Comparison of ENCODE assay signal across 11 cellular contexts in genomic region chr15:47756872-47757271, GRCh38. TPM values are rescaled to one million over a fixed set of nuclear protein-coding genes. Genes with fewer than 3 reads are reported as not detected.
DNase-seq lines count a peak whose midpoint lies in the region; ATAC-seq, FAIRE-seq and TF ChIP-seq lines count a peak whose summit lies in the region.
"Had no signal": no experiment of that assay in that cellular context is flagged by ENCODE, and none has a peak within 500 bp of the region (broad histone marks: within the 10 kb centered on the region; RNA-seq: fewer than 3 reads in every experiment).

No MANE protein-coding gene starts in this region.

- H3K4me2 ChIP-seq in MM.1S (ENCODE audit: low read depth, low read length) (peak overlapping the region; percentile 14; the same call in 1 of the 2 replicates), H1 (ENCODE audit: insufficient read depth in 1 of 2, low read depth in 2 of 2, low read length in 2 of 2) (no peak overlapping the region), mesendoderm (ENCODE audit: low read length) (no peak overlapping the region)

- no peaks in the 10 kb centered on the region for H3K27me3 ChIP-seq in MM.1S (replicated peaks; ENCODE audit: insufficient read depth, low read length)
- no peaks in the 10 kb centered on the region for H3K27me3 ChIP-seq in H1 (replicated peaks in 1 of 4; ENCODE audit: control insufficient read depth in 3 of 4, extremely low read depth in 1 of 4, insufficient read depth in 3 of 4, low read length in 3 of 4)
- no peaks in the 10 kb centered on the region for H3K27me3 ChIP-seq in mesendoderm (ENCODE audit: insufficient read depth, low read length, poor library complexity)
- H3K27me3 ChIP-seq: pancreas had no signal

- H4K8ac ChIP-seq in H1 (ENCODE audit: extremely low read depth, insufficient read depth, low read length) (no peak overlapping the region), mesendoderm (ENCODE audit: low read depth, low read length) (no peak overlapping the region)

- no peaks in the 10 kb centered on the region for H3K27me3 Mint-ChIP-seq in stimulated activated naive CD8-positive, alpha-beta T cell treated with anti-CD3 and anti-CD28 coated beads, Interleukin-15, amount 100 ng/mL, for 72 hours
- H3K27me3 Mint-ChIP-seq: activated CD4-positive, alpha-beta T cell treated with anti-CD3 and anti-CD28 coated beads, Interleukin-2, amount 10 ng/mL, durations not matched to agents 7 days and 5 days had no signal

- no peak for TF ChIP-seq POLR2A in H1 (IDR thresholded peaks at IDR 0.05; ENCODE audit: control extremely low read depth in 1 of 2, low read depth in 2 of 2, low read length in 2 of 2)

- H3K23ac ChIP-seq in H1 (ENCODE audit: insufficient read length) (no peak overlapping the region), mesendoderm (ENCODE audit: low read length) (no peak overlapping the region)

- no peak overlapping the region for H2BK20ac ChIP-seq in H1 (ENCODE audit: low read length)

- no peaks in the 10 kb centered on the region for H3K9me2 ChIP-seq in MM.1S (replicated peaks; ENCODE audit: insufficient read depth, low read length)

- no peaks in the 10 kb centered on the region for H3K36me3 ChIP-seq in MM.1S (replicated peaks; ENCODE audit: insufficient read depth, low read length)
- H3K36me3 ChIP-seq in H1 (ENCODE audit: control insufficient read depth in 2 of 4, insufficient read depth in 4 of 4, low read length in 3 of 4): 0 out of 8 replicates have a peak, but pooled peaks cover 0 to 5% (median 0%) of the 10 kb centered on the region in 4 experiments
- H3K36me3 ChIP-seq in mesendoderm (ENCODE audit: control insufficient read depth, insufficient read depth, low read length): peaks cover 1% of the 10 kb centered on the region

- no peak overlapping the region for H3K18ac ChIP-seq in H1 (ENCODE audit: extremely low read depth, low read length)
- H3K18ac ChIP-seq in mesendoderm (ENCODE audit: low read length): no peak overlapping the region

- H4K5ac ChIP-seq in H1 (ENCODE audit: insufficient read length, low read depth, low read length) (no peak overlapping the region), mesendoderm (ENCODE audit: low read length) (no peak overlapping the region)

- no peak overlapping the region for H3K4me3 Mint-ChIP-seq in stimulated activated naive CD8-positive, alpha-beta T cell treated with anti-CD3 and anti-CD28 coated beads, Interleukin-15, amount 100 ng/mL, for 72 hours
- H3K4me3 Mint-ChIP-seq: activated CD4-positive, alpha-beta T cell treated with anti-CD3 and anti-CD28 coated beads, Interleukin-2, amount 10 ng/mL, durations not matched to agents 7 days and 5 days; IgD-negative memory B cell had no signal

- no peak for FAIRE-seq in H1 (lab: Jason Lieb, UNC)
- FAIRE-seq: pancreas had no signal

- DNase-seq in AG20443 (ENCODE audit: low spot score): peak; percentile 85
- peak; percentile 49 for DNase-seq in MM.1S
- DNase-seq in H1 (ENCODE audit: low read depth in 1 of 2, low spot score in 2 of 2): no peak
- DNase-seq in mesendoderm: peak; percentile 66
- DNase-seq in globus pallidus (ENCODE audit: low spot score): no peak
- no peak for DNase-seq in stimulated activated naive CD8-positive, alpha-beta T cell treated with anti-CD3 and anti-CD28 coated beads, Interleukin-15, amount 100 ng/mL, for 72 hours
- no peak for DNase-seq in NCI-H2227 treated with DMSO at 0.1 percent for 48 hours (lab: John Stamatoyannopoulos, UW)
- DNase-seq: activated CD4-positive, alpha-beta T cell treated with anti-CD3 and anti-CD28 coated beads, Interleukin-2, amount 10 ng/mL, durations not matched to agents 7 days and 5 days; pancreas had no signal

- no peak overlapping the region for H2AFZ ChIP-seq in MM.1S (ENCODE audit: low read length)
- H2AFZ ChIP-seq in H1 (ENCODE audit: low read length): no peak overlapping the region

- H3K9me3 Mint-ChIP-seq in stimulated activated naive CD8-positive, alpha-beta T cell treated with anti-CD3 and anti-CD28 coated beads, Interleukin-15, amount 100 ng/mL, for 72 hours: peaks cover 15 to 16% of the 10 kb centered on the region in 2 donors

- H3K4me3 ChIP-seq in MM.1S (ENCODE audit: low read length) (no peak overlapping the region), H1 (ENCODE audit: extremely low read depth in 1 of 4, insufficient read depth in 2 of 4, low read depth in 3 of 4, low read length in 4 of 4) (no peak overlapping the region), mesendoderm (ENCODE audit: low read length) (no peak overlapping the region)
- H3K4me3 ChIP-seq: pancreas had no signal

- POLR2A ChIA-PET in H1 (lab: Charles Lee; ENCODE audit: partially characterized antibody): interaction anchor here (0.6 kb wide), 1 partner anchor 1054 kb away, joined by 3 read pairs; the partner anchor contains the start of gene CEP152

- no peak overlapping the region for H3K14ac ChIP-seq in H1 (ENCODE audit: insufficient read length)

- no peak overlapping the region for H3K4ac ChIP-seq in H1 (replicated peaks; ENCODE audit: insufficient read length, low read depth, low read length)
- no peak overlapping the region for H3K4ac ChIP-seq in mesendoderm (ENCODE audit: low read depth, low read length)

- H3F3A ChIP-seq in MM.1S (ENCODE audit: insufficient read depth, low read length): peaks cover 5% of the 10 kb centered on the region; the same call in 1 of the 2 replicates

- CTCF ChIA-PET in H1 (lab: Charles Lee; ENCODE audit: partially characterized antibody): interaction anchor here (0.6 kb wide), 1 partner anchor 628 kb away, joined by 3 read pairs; no protein-coding TSS in a partner anchor

- no peak for TF ChIP-seq RAD21 in H1 (IDR thresholded peaks at IDR 0.05 in 1 of 2, conservative IDR thresholded peaks at IDR 0.05 in 1 of 2; ENCODE audit: low read depth in 2 of 2, low read length in 2 of 2)

- no peak for ATAC-seq in stimulated activated naive CD8-positive, alpha-beta T cell treated with anti-CD3 and anti-CD28 coated beads, Interleukin-15, amount 100 ng/mL, for 72 hours
- no peak for ATAC-seq in HG03354 (IDR thresholded peaks at IDR 0.05; ENCODE audit: poor library complexity, severe bottlenecking, unreplicated experiment)

- H2BK5ac ChIP-seq in H1 (ENCODE audit: low read depth, low read length) (no peak overlapping the region), mesendoderm (ENCODE audit: low read length) (no peak overlapping the region)

- no peak overlapping the region for H2BK12ac ChIP-seq in H1 (ENCODE audit: low read depth, low read length)

- no peak overlapping the region for H4K91ac ChIP-seq in H1 (replicated peaks; ENCODE audit: insufficient read length, low read length)

- H3K23me2 ChIP-seq in H1 (ENCODE audit: low read depth, low read length): no peaks in the 10 kb centered on the region

- H3K9me3 ChIP-seq in MM.1S (replicated peaks; ENCODE audit: insufficient read depth, low read length): no peaks in the 10 kb centered on the region
- H3K9me3 ChIP-seq in H1 (ENCODE audit: insufficient read depth in 2 of 2, low read depth in 1 of 2, low read length in 1 of 2): peaks cover 12% of the 10 kb centered on the region in 2 experiments; a peak in 3 of 4 replicates

- 87% methylated on average over 2 of the region's 2 CpGs; no CpG with 5 or more reads in 1 of the 2 experiments for WGBS in H1 (ENCODE audit: extremely low coverage in 1 of 2, insufficient coverage in 1 of 2, insufficient read length in 1 of 2, insufficient replicate concordance in 2 of 2, low coverage in 1 of 2, low lambda C conversion rate in 2 of 2, missing lambda C conversion rate in 1 of 2), 2 experiments
- no CpG with 5 or more reads among the region's 2 CpGs for WGBS in mesendoderm (ENCODE audit: extremely low coverage, insufficient coverage, low lambda C conversion rate)

- H2AK5ac ChIP-seq in H1 (ENCODE audit: low read depth, low read length): no peak overlapping the region
- no peak overlapping the region for H2AK5ac ChIP-seq in mesendoderm (ENCODE audit: low read length)

- TF ChIP-seq CTCF in MM.1S (IDR thresholded peaks at IDR 0.05; ENCODE audit: low read length) (no peak), H1 (IDR thresholded peaks at IDR 0.05; ENCODE audit: control extremely low read depth in 1 of 3, insufficient read depth in 1 of 3, low read depth in 1 of 3, low read length in 3 of 3) (no peak)

- H3K79me1 ChIP-seq in H1 (ENCODE audit: low read depth, low read length): no peaks in the 10 kb centered on the region
- H3K79me1 ChIP-seq in mesendoderm (ENCODE audit: low read length): no peaks in the 10 kb centered on the region

- H3K9ac ChIP-seq in MM.1S (ENCODE audit: low read length): no peak overlapping the region
- H3K9ac ChIP-seq in H1 (replicated peaks in 1 of 4; ENCODE audit: extremely low read depth in 1 of 4, low read depth in 3 of 4, low read length in 3 of 4): no peak overlapping the region
- H3K9ac ChIP-seq in mesendoderm (ENCODE audit: low read length): no peak overlapping the region

- H3K27ac ChIP-seq in MM.1S (ENCODE audit: low read length) (peak overlapping the region; percentile 46; the same call in 1 of the 2 replicates), H1 (ENCODE audit: low read depth, low read length) (no peak overlapping the region), mesendoderm (ENCODE audit: low read depth, low read length) (no peak overlapping the region)
- H3K27ac ChIP-seq: pancreas had no signal

- H3K27ac Mint-ChIP-seq in stimulated activated naive CD8-positive, alpha-beta T cell treated with anti-CD3 and anti-CD28 coated beads, Interleukin-15, amount 100 ng/mL, for 72 hours: no peak overlapping the region
- H3K27ac Mint-ChIP-seq: activated CD4-positive, alpha-beta T cell treated with anti-CD3 and anti-CD28 coated beads, Interleukin-2, amount 10 ng/mL, durations not matched to agents 7 days and 5 days; IgD-negative memory B cell had no signal

- H2BK120ac ChIP-seq in H1 (replicated peaks; ENCODE audit: low read depth, low read length) (no peak overlapping the region), mesendoderm (ENCODE audit: low read depth, low read length) (no peak overlapping the region)

- H4K20me1 ChIP-seq in MM.1S (ENCODE audit: insufficient read depth, low read length) (no peaks in the 10 kb centered on the region), H1 (replicated peaks in 1 of 2; ENCODE audit: control insufficient read depth in 1 of 2, insufficient read depth in 2 of 2, low read length in 2 of 2) (no peaks in the 10 kb centered on the region)

- no peak overlapping the region for H2BK15ac ChIP-seq in H1 (ENCODE audit: low read length)
- H2BK15ac ChIP-seq in mesendoderm (replicated peaks; ENCODE audit: low read depth): no peak overlapping the region

- H3K79me2 ChIP-seq in MM.1S (ENCODE audit: low read length) (no peaks in the 10 kb centered on the region), H1 (ENCODE audit: control insufficient read depth in 1 of 2, insufficient read depth in 2 of 2, low read length in 2 of 2) (no peaks in the 10 kb centered on the region), mesendoderm (ENCODE audit: control insufficient read depth, insufficient read depth, low read length) (no peaks in the 10 kb centered on the region)

- no peak for TF ChIP-seq EP300 in H1 (IDR thresholded peaks at IDR 0.05; ENCODE audit: borderline replicate concordance in 1 of 2, low read depth in 2 of 2, low read length in 2 of 2)

- H3K4me1 ChIP-seq in MM.1S (ENCODE audit: low read length) (peaks cover 19% of the 10 kb centered on the region), H1 (replicated peaks in 1 of 4; ENCODE audit: control insufficient read depth in 3 of 4, insufficient read depth in 4 of 4, low read length in 3 of 4) (peaks cover 0 to 10% (median under 1%) of the 10 kb centered on the region in 4 experiments; a peak in 1 of 7 replicates), mesendoderm (ENCODE audit: control insufficient read depth, low read depth, low read length) (no peaks in the 10 kb centered on the region)
- H3K4me1 ChIP-seq: pancreas had no signal

- H3K56ac ChIP-seq in H1 (replicated peaks; ENCODE audit: insufficient read length, low read depth, low read length) (no peak overlapping the region), mesendoderm (ENCODE audit: low read length) (no peak overlapping the region)

- no peaks in the 10 kb centered on the region for H3K4me1 Mint-ChIP-seq in stimulated activated naive CD8-positive, alpha-beta T cell treated with anti-CD3 and anti-CD28 coated beads, Interleukin-15, amount 100 ng/mL, for 72 hours
- H3K4me1 Mint-ChIP-seq: activated CD4-positive, alpha-beta T cell treated with anti-CD3 and anti-CD28 coated beads, Interleukin-2, amount 10 ng/mL, durations not matched to agents 7 days and 5 days; IgD-negative memory B cell had no signal

RNA-seq across cellular contexts. Expression of gene SEMA6D, which starts 39.6 kb away (rescaled TPM):
- 2.2 and 3.7 TPM in 2 replicates for total RNA-seq in H1 (2021; fragmentation: NEBNext Ultra II Directional; extraction: Animal tissue kit (Norgen Biotek cat#: 25700))
- 2.5 and 3.8 TPM in 2 replicates for polyA plus RNA-seq in H1 (2011; rRNA removed)
- 4.4 TPM for polyA plus RNA-seq in H1 (2011; cell fraction: cytosol; rRNA removed)
- polyA plus RNA-seq in H1 (2011; cell fraction: nucleus; rRNA removed): 4.8 TPM
- polyA plus RNA-seq in H1 (2012, experiment 1 of 2): 1.7 to 3.8 TPM (median 3.2 TPM) in 4 replicates
- 0.22 TPM for polyA plus RNA-seq in H1 (2012, experiment 2 of 2)
- 1.0 TPM for polyA plus RNA-seq in H1 (2013, experiment 1 of 2)
- polyA plus RNA-seq in H1 (2013, experiment 2 of 2): 0.68 TPM
- polyA minus RNA-seq in H1 (2011; rRNA and poly(A)+ RNA removed): 12.7 and 23.9 TPM in 2 replicates
- polyA minus RNA-seq in H1 (2011; cell fraction: cytosol; rRNA and poly(A)+ RNA removed): 6.4 TPM
- polyA minus RNA-seq in H1 (2011; cell fraction: nucleus; rRNA and poly(A)+ RNA removed): 13.2 TPM
- polyA plus RNA-seq in mesendoderm (2013, experiment 1 of 2): 1.9 TPM
- polyA plus RNA-seq in mesendoderm (2013, experiment 2 of 2): 1.6 TPM
- total RNA-seq: activated CD4-positive, alpha-beta T cell treated with anti-CD3 and anti-CD28 coated beads, Interleukin-2, amount 10 ng/mL, durations not matched to agents 7 days and 5 days had no signal
- polyA plus RNA-seq: IgD-negative memory B cell had no signal

Comparison
In these comparisons a context has a peak if more than half of its experiments do, and no peak if none do; other contexts are left out.
1. DNase-seq: peak in AG20443 (single experiment), MM.1S (single experiment) and mesendoderm (single experiment); none in H1 (0 of 2), globus pallidus (single experiment), stimulated activated naive CD8-positive, alpha-beta T cell treated with anti-CD3 and anti-CD28 coated beads, Interleukin-15, amount 100 ng/mL, for 72 hours (0 of 2) and NCI-H2227 treated with DMSO at 0.1 percent for 48 hours (single experiment).